ENCODE assay signal across 10 cellular contexts in the genomic region with DNA sequence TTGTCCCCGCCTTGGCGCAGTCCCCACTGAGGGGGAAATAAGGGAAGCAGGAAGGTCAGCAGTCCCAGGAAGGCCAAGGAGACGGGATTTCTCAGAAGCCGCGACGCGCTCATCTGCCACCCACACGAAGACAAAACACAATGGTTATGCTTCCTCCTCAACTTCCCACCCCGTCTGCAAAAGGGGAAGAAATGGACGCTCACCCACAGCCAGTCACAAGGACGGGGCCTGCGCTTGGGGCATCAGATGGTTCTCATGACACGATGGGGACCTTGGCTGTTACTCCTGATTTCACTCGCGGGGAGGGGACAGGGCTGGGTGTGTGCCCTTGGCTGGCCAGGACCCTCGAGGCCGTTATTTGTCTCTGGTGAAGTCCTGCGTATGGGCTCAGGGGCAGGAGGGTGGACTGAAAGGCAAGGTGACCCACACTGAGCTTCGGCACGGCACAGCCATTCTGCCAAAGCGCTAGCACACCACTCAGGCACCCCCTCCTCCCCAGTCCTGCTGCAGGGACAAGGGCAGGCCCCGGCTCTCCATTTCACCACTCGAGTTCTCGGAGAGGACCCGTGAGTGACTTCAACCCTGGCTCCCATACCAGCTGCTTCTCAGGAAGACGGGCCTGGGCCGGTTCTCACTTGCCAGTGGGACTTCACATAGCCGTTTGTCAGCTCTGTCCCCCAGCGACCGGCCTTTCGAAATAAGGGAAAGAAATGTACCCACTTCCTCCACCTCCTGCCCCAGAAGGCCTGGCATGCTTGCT.
DNase-seq lines count a peak whose midpoint lies in the region; ATAC-seq and TF ChIP-seq lines count a peak whose summit lies in the region.
"Had no signal": no experiment of that assay in that cellular context is flagged by ENCODE, and none has a peak within 500 bp of the region (broad histone marks: within the 10 kb centered on the region; RNA-seq: fewer than 3 reads in every experiment).

No MANE protein-coding gene starts in this region.

- H3K27me3 ChIP-seq in transverse colon = no peaks in the 10 kb centered on the region
- H3K27me3 ChIP-seq: thyroid gland had no signal

- H3K4me3 Mint-ChIP-seq in activated CD4-positive, alpha-beta T cell treated with anti-CD3 and anti-CD28 coated beads, Interleukin-2, amount 10 ng/mL, durations not matched to agents 24 days and 14 days = peak overlapping the region; percentile 17
- no peak overlapping the region for H3K4me3 Mint-ChIP-seq in central memory CD8-positive, alpha-beta T cell
- H3K4me3 Mint-ChIP-seq in progenitor cell of endocrine pancreas (ENCODE audit: low read depth) (no peak overlapping the region), osteocyte (ENCODE audit: unreplicated experiment) (no peak overlapping the region)

- peaks cover 0 to 18% (median 8%) of the 10 kb centered on the region in 4 donors for H3K36me3 ChIP-seq in transverse colon
- H3K36me3 ChIP-seq: thyroid gland had no signal

- WGBS in transverse colon (ENCODE audit: low coverage in 1 of 2), 2 donors = 78% methylated on average over 31 of the region's 31 CpGs; no CpG with 5 or more reads in 1 of the 2 donors

- in situ Hi-C loops in transverse colon (cut with MboI; ENCODE audit: low pct_ligation_motif_present in 1 of 4, low pct_unique_long_range_greater_than_20kb in 1 of 4, low sequenced_read_pairs in 3 of 4) = no loop called here

- peak overlapping the region; percentile 65 for H3K27ac Mint-ChIP-seq in activated CD4-positive, alpha-beta T cell treated with anti-CD3 and anti-CD28 coated beads, Interleukin-2, amount 10 ng/mL, durations not matched to agents 24 days and 14 days
- peak overlapping the region; percentile 22 for H3K27ac Mint-ChIP-seq in central memory CD8-positive, alpha-beta T cell (ENCODE audit: low read depth)
- H3K27ac Mint-ChIP-seq in progenitor cell of endocrine pancreas (no peak overlapping the region), osteocyte (ENCODE audit: unreplicated experiment) (no peak overlapping the region)

- no peak for DNase-seq in activated CD4-positive, alpha-beta T cell treated with anti-CD3 and anti-CD28 coated beads, Interleukin-2, amount 10 ng/mL, durations not matched to agents 24 days and 14 days
- no peak for DNase-seq in activated CD4-positive, alpha-beta T cell treated with anti-CD3 and anti-CD28 coated beads, Interleukin-2, amount 50 U/mL, for 4 hours
- no peak for DNase-seq in central memory CD8-positive, alpha-beta T cell (ENCODE audit: low spot score in 2 of 2)
- peak; percentile 79 for DNase-seq in medulla oblongata (ENCODE audit: extremely low spot score)
- no peak for DNase-seq in transverse colon
- DNase-seq in activated CD4-positive, CD25-positive, alpha-beta regulatory T cell treated with anti-CD3 and anti-CD28 coated beads, Interleukin-2, amount 50 U/mL, for 72 hours = no peak
- DNase-seq in progenitor cell of endocrine pancreas (ENCODE audit: low spot score, unreplicated experiment) = no peak
- DNase-seq in osteocyte (ENCODE audit: extremely low spot score, unreplicated experiment) = no peak
- DNase-seq: NCI-H524, thyroid gland had no signal

- peaks cover 35% of the 10 kb centered on the region for H3K36me3 Mint-ChIP-seq in activated CD4-positive, alpha-beta T cell treated with anti-CD3 and anti-CD28 coated beads, Interleukin-2, amount 10 ng/mL, durations not matched to agents 24 days and 14 days (ENCODE audit: low read depth)
- peaks cover 29% of the 10 kb centered on the region for H3K36me3 Mint-ChIP-seq in central memory CD8-positive, alpha-beta T cell (ENCODE audit: insufficient read depth)
- peaks cover 18% of the 10 kb centered on the region for H3K36me3 Mint-ChIP-seq in progenitor cell of endocrine pancreas (ENCODE audit: insufficient read depth)
- H3K36me3 Mint-ChIP-seq in osteocyte (ENCODE audit: unreplicated experiment) = peaks cover 33% of the 10 kb centered on the region

- no peak overlapping the region for H3K4me3 ChIP-seq in transverse colon
- H3K4me3 ChIP-seq: thyroid gland had no signal

- peaks cover 28% of the 10 kb centered on the region for H3K4me1 Mint-ChIP-seq in activated CD4-positive, alpha-beta T cell treated with anti-CD3 and anti-CD28 coated beads, Interleukin-2, amount 10 ng/mL, durations not matched to agents 24 days and 14 days
- H3K4me1 Mint-ChIP-seq in central memory CD8-positive, alpha-beta T cell = peaks cover 24% of the 10 kb centered on the region
- H3K4me1 Mint-ChIP-seq in progenitor cell of endocrine pancreas (ENCODE audit: low read depth) (peaks cover 11% of the 10 kb centered on the region), osteocyte (ENCODE audit: unreplicated experiment) (no peaks in the 10 kb centered on the region)

- TF ChIP-seq EP300 in transverse colon (IDR thresholded peaks at IDR 0.05; ENCODE audit: low read depth) = no peak

- intact Hi-C loops in activated CD4-positive, alpha-beta T cell treated with anti-CD3 and anti-CD28 coated beads, Interleukin-2, amount 10 ng/mL, durations not matched to agents 24 days and 14 days (cut with micrococcal nuclease) = no loop called here
- intact Hi-C loops in transverse colon (cut with DNase I; ENCODE audit: low total_unique reads) = no loop called here

- H3K27me3 Mint-ChIP-seq in activated CD4-positive, alpha-beta T cell treated with anti-CD3 and anti-CD28 coated beads, Interleukin-2, amount 10 ng/mL, durations not matched to agents 24 days and 14 days = no peaks in the 10 kb centered on the region
- no peaks in the 10 kb centered on the region for H3K27me3 Mint-ChIP-seq in central memory CD8-positive, alpha-beta T cell
- H3K27me3 Mint-ChIP-seq in progenitor cell of endocrine pancreas (no peaks in the 10 kb centered on the region), osteocyte (ENCODE audit: unreplicated experiment) (no peaks in the 10 kb centered on the region)

- H3K9me3 Mint-ChIP-seq in activated CD4-positive, alpha-beta T cell treated with anti-CD3 and anti-CD28 coated beads, Interleukin-2, amount 10 ng/mL, durations not matched to agents 24 days and 14 days = no peaks in the 10 kb centered on the region
- no peaks in the 10 kb centered on the region for H3K9me3 Mint-ChIP-seq in central memory CD8-positive, alpha-beta T cell
- H3K9me3 Mint-ChIP-seq in progenitor cell of endocrine pancreas (ENCODE audit: low read depth) (no peaks in the 10 kb centered on the region), osteocyte (ENCODE audit: unreplicated experiment) (no peaks in the 10 kb centered on the region)

- no peak for TF ChIP-seq POLR2A in transverse colon (IDR thresholded peaks at IDR 0.05)

- no peaks in the 10 kb centered on the region for H3K9me3 ChIP-seq in transverse colon
- H3K9me3 ChIP-seq: thyroid gland had no signal

- no peak for TF ChIP-seq CTCF in transverse colon (IDR thresholded peaks at IDR 0.05)
- no peak for TF ChIP-seq CTCF in progenitor cell of endocrine pancreas (IDR thresholded peaks at IDR 0.05; ENCODE audit: unreplicated experiment)
- no peak for TF ChIP-seq CTCF in osteocyte (IDR thresholded peaks at IDR 0.05)

- peaks cover 0 to 32% (median 20%) of the 10 kb centered on the region in 4 donors for H3K4me1 ChIP-seq in transverse colon

- H3K27ac ChIP-seq in transverse colon = peak overlapping the region in 3 of 4 donors; percentile 66 to 68 (median 67)
- H3K27ac ChIP-seq: thyroid gland had no signal

- ATAC-seq in central memory CD8-positive, alpha-beta T cell (replicated peaks; ENCODE audit: extremely low read depth, poor library complexity, severe bottlenecking) = no peak

Comparison
In these comparisons a context has a peak if more than half of its experiments do, and no peak if none do; other contexts are left out.
1. H3K27ac Mint-ChIP-seq: peak in activated CD4-positive, alpha-beta T cell treated with anti-CD3 and anti-CD28 coated beads, Interleukin-2, amount 10 ng/mL, durations not matched to agents 24 days and 14 days (single experiment) and central memory CD8-positive, alpha-beta T cell (single experiment); none in progenitor cell of endocrine pancreas (single experiment) and osteocyte (single experiment).